In genomic region chr12:112937741-112938719, GRCh38 we compare ENCODE assay signal across 1 cellular context.
TF ChIP-seq lines count a peak whose summit lies in the region.

TSS of gene OAS3 (plus strand) at chr12:112938474. CDS start at chr12:112938531, 57 bp downstream.

TF ChIP-seq in K562, 482 proteins besides CTCF, POLR2A, EP300 and RAD21 (continued from another document):
- TF ChIP-seq ZBTB5 (IDR thresholded peaks at IDR 0.05) (no peak), ZNF445 (CRISPR knock-in tag; IDR thresholded peaks at IDR 0.05; ENCODE audit: low read depth) (no peak), ATF6 (CRISPR knock-in tag; IDR thresholded peaks at IDR 0.05) (no peak), HEY1 (CRISPR knock-in tag; IDR thresholded peaks at IDR 0.05; ENCODE audit: borderline replicate concordance) (no peak), ATF1 (CRISPR knock-in tag; IDR thresholded peaks at IDR 0.05) (no peak), ATF1 (tag; IDR thresholded peaks at IDR 0.05) (peak; percentile 39; the same call in 1 of the 2 replicates), NR4A1 (CRISPR knock-in tag; IDR thresholded peaks at IDR 0.05) (no peak), NR4A1 (tag; IDR thresholded peaks at IDR 0.05) (no peak), EHMT2 (IDR thresholded peaks at IDR 0.05) (no peak), NUFIP1 (IDR thresholded peaks at IDR 0.05; ENCODE audit: partially characterized antibody) (no peak), TOE1 (IDR thresholded peaks at IDR 0.05; ENCODE audit: borderline replicate concordance) (0 out of 2 replicates have a peak, but pooled peaks have one; percentile 21), TOE1 (CRISPR knock-in tag; IDR thresholded peaks at IDR 0.05; ENCODE audit: borderline replicate concordance, low read depth) (no peak), KDM5B (IDR thresholded peaks at IDR 0.05; ENCODE audit: insufficient replicate concordance, low read depth, low read length) (no peak), NFIC (IDR thresholded peaks at IDR 0.05) (peak; percentile 35), ZNF274 (IDR thresholded peaks at IDR 0.05; ENCODE audit: borderline replicate concordance, low read depth, low read length) (no peak), COPS2 (conservative IDR thresholded peaks at IDR 0.05) (no peak), PHB2 (IDR thresholded peaks at IDR 0.05; ENCODE audit: low read depth) (no peak), HNRNPH1 (optimal IDR thresholded peaks at IDR 0.05; ENCODE audit: low read depth, low read length) (no peak), SMARCA5 (IDR thresholded peaks at IDR 0.05) (peak; percentile 40; the same call in 1 of the 2 replicates), DACH1 (IDR thresholded peaks at IDR 0.05; ENCODE audit: partially characterized antibody) (no peak), RAD51 (IDR thresholded peaks at IDR 0.05; ENCODE audit: borderline replicate concordance, low read depth) (0 out of 2 replicates have a peak, but pooled peaks have one; percentile 10), HMGN3 (IDR thresholded peaks at IDR 0.05; ENCODE audit: borderline replicate concordance, extremely low read depth, insufficient read length, low read depth, low read length) (peak; percentile 49), EZH2 (IDR thresholded peaks at IDR 0.05; ENCODE audit: borderline replicate concordance, low read depth, low read length) (no peak), SIN3B (IDR thresholded peaks at IDR 0.05; ENCODE audit: low read depth) (no peak), ZNF707 (CRISPR knock-in tag; conservative IDR thresholded peaks at IDR 0.05) (peak; percentile 71; the same call in 1 of the 2 replicates), ZNF253 (CRISPR knock-in tag; conservative IDR thresholded peaks at IDR 0.05) (no peak), CEBPG (CRISPR knock-in tag; IDR thresholded peaks at IDR 0.05) (0 out of 2 replicates have a peak, but pooled peaks have one; percentile 2), CEBPG (tag; conservative IDR thresholded peaks at IDR 0.05 in 1 of 2, IDR thresholded peaks at IDR 0.05 in 1 of 2) (no peak), CHCHD3 (CRISPR knock-in tag; IDR thresholded peaks at IDR 0.05) (no peak), TCF7 (IDR thresholded peaks at IDR 0.05; ENCODE audit: borderline replicate concordance) (no peak), FOXK2 (conservative IDR thresholded peaks at IDR 0.05 in 1 of 2, IDR thresholded peaks at IDR 0.05 in 1 of 2; ENCODE audit: low read depth in 2 of 2) (no peak), KAT2B (IDR thresholded peaks at IDR 0.05; ENCODE audit: low read depth, low read length) (no peak), SAFB2 (IDR thresholded peaks at IDR 0.05; ENCODE audit: borderline replicate concordance, low read depth, low read length, severe bottlenecking) (no peak), ZFX (CRISPR knock-in tag; IDR thresholded peaks at IDR 0.05) (peak; percentile 61), ZNF551 (CRISPR knock-in tag; IDR thresholded peaks at IDR 0.05) (no peak), ZNF778 (CRISPR knock-in tag; IDR thresholded peaks at IDR 0.05) (no peak), ARID1B (IDR thresholded peaks at IDR 0.05) (no peak), RCOR1 (IDR thresholded peaks at IDR 0.05; ENCODE audit: borderline replicate concordance in 1 of 2, low read depth in 2 of 2, low read length in 2 of 2) (no peak), ZNF324 (CRISPR knock-in tag; IDR thresholded peaks at IDR 0.05) (no peak), MEF2D (tag; conservative IDR thresholded peaks at IDR 0.05; ENCODE audit: low read depth) (no peak), NEUROD1 (IDR thresholded peaks at IDR 0.05; ENCODE audit: borderline replicate concordance, low read depth, low read length, partially characterized antibody) (no peak), HMG20B (CRISPR knock-in tag; IDR thresholded peaks at IDR 0.05) (no peak), PML (IDR thresholded peaks at IDR 0.05; ENCODE audit: low read length) (no peak), FOS (IDR thresholded peaks at IDR 0.05; ENCODE audit: extremely low read depth, insufficient read length) (no peak)
- TF ChIP-seq, protein P1, sequence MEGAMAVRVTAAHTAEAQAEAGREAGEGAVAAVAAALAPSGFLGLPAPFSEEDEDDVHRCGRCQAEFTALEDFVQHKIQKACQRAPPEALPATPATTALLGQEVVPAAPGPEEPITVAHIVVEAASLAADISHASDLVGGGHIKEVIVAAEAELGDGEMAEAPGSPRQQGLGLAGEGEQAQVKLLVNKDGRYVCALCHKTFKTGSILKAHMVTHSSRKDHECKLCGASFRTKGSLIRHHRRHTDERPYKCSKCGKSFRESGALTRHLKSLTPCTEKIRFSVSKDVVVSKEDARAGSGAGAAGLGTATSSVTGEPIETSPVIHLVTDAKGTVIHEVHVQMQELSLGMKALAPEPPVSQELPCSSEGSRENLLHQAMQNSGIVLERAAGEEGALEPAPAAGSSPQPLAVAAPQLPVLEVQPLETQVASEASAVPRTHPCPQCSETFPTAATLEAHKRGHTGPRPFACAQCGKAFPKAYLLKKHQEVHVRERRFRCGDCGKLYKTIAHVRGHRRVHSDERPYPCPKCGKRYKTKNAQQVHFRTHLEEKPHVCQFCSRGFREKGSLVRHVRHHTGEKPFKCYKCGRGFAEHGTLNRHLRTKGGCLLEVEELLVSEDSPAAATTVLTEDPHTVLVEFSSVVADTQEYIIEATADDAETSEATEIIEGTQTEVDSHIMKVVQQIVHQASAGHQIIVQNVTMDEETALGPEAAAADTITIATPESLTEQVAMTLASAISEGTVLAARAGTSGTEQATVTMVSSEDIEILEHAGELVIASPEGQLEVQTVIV (CRISPR knock-in tag; IDR thresholded peaks at IDR 0.05; ENCODE audit: borderline replicate concordance): no peak
- TF ChIP-seq, protein P2, sequence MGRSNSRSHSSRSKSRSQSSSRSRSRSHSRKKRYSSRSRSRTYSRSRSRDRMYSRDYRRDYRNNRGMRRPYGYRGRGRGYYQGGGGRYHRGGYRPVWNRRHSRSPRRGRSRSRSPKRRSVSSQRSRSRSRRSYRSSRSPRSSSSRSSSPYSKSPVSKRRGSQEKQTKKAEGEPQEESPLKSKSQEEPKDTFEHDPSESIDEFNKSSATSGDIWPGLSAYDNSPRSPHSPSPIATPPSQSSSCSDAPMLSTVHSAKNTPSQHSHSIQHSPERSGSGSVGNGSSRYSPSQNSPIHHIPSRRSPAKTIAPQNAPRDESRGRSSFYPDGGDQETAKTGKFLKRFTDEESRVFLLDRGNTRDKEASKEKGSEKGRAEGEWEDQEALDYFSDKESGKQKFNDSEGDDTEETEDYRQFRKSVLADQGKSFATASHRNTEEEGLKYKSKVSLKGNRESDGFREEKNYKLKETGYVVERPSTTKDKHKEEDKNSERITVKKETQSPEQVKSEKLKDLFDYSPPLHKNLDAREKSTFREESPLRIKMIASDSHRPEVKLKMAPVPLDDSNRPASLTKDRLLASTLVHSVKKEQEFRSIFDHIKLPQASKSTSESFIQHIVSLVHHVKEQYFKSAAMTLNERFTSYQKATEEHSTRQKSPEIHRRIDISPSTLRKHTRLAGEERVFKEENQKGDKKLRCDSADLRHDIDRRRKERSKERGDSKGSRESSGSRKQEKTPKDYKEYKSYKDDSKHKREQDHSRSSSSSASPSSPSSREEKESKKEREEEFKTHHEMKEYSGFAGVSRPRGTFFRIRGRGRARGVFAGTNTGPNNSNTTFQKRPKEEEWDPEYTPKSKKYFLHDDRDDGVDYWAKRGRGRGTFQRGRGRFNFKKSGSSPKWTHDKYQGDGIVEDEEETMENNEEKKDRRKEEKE (IDR thresholded peaks at IDR 0.05; ENCODE audit: borderline replicate concordance in 1 of 2, control insufficient read depth in 1 of 2, low read depth in 2 of 2, low read length in 1 of 2): no peak
TF ChIP-seq in K562: peak in this region for 61.
